Comparison of ENCODE assay signal across 28 cellular contexts in genomic region chr6:145789443-145789842, GRCh38. TPM values are rescaled to one million over a fixed set of nuclear protein-coding genes. Genes with fewer than 3 reads are reported as not detected.
DNase-seq lines count a peak whose midpoint lies in the region; ATAC-seq, FAIRE-seq and TF ChIP-seq lines count a peak whose summit lies in the region.
"Had no signal": no experiment of that assay in that cellular context is flagged by ENCODE, and none has a peak within 500 bp of the region (broad histone marks: within the 10 kb centered on the region; RNA-seq: fewer than 3 reads in every experiment).

No MANE protein-coding gene starts in this region.

- no peak for TF ChIP-seq POLR2A in K562 (conservative IDR thresholded peaks at IDR 0.05)

- peaks cover 7% of the 10 kb centered on the region; the same call in 2 of the 3 replicates for H3K36me3 ChIP-seq in K562 (ENCODE audit: control insufficient read depth, insufficient read depth, low read length)
- H3K36me3 ChIP-seq: brain microvascular endothelial cell, lower lobe of right lung, transverse colon had no signal

- H4K20me1 ChIP-seq in K562 (replicated peaks; ENCODE audit: control insufficient read depth, insufficient read depth, low read length), result no peaks in the 10 kb centered on the region

- H3K4me3 ChIP-seq in AG04450 (ENCODE audit: low read depth, low read length), result no peak overlapping the region
- no peak overlapping the region for H3K4me3 ChIP-seq in K562
- H3K4me3 ChIP-seq in foreskin fibroblast (ENCODE audit: low read depth in 1 of 2, low read length in 2 of 2), result no peak overlapping the region
- H3K4me3 ChIP-seq: GM12878, lower lobe of right lung, PC-9, transverse colon had no signal

- TF ChIP-seq EP300 in K562 (IDR thresholded peaks at IDR 0.05; ENCODE audit: low read length), result no peak

- CTCF ChIA-PET in AG04450 (lab: Charles Lee), result interaction anchor here (1.7 kb wide), 1 partner anchor 12 kb away, joined by 4 read pairs; no protein-coding TSS in a partner anchor
- CTCF ChIA-PET in K562 (lab: Yijun Ruan, JAX; ENCODE audit: low intra/inter-chr PET ratio), result no interaction called here

- H3K9ac ChIP-seq in K562 (ENCODE audit: insufficient read depth in 1 of 2, low read depth in 2 of 2, low read length in 2 of 2), result no peak overlapping the region

- H3K4me2 ChIP-seq in K562 (ENCODE audit: insufficient read depth, low read length), result no peak overlapping the region
- H3K4me2 ChIP-seq: PC-9 had no signal

- in situ Hi-C loops in K562 (cut with MboI), result no loop called here

- WGBS in K562 (ENCODE audit: insufficient coverage, low coverage, missing lambda C conversion rate), result 47% methylated on average over 3 of the region's 3 CpGs

- H3K4me1 ChIP-seq in K562 (replicated peaks in 1 of 2; ENCODE audit: control insufficient read depth in 2 of 2, insufficient read depth in 2 of 2, low read length in 2 of 2), result peaks cover 6 to 12% of the 10 kb centered on the region in 2 experiments; a peak in 4 of 5 replicates
- H3K4me1 ChIP-seq: lower lobe of right lung, transverse colon had no signal

- TF ChIP-seq CTCF in AG04450 (IDR thresholded peaks at IDR 0.05; ENCODE audit: low read depth, low read length), result no peak
- TF ChIP-seq CTCF in K562 (IDR thresholded peaks at IDR 0.05 in 2 of 3, conservative IDR thresholded peaks at IDR 0.05 in 1 of 3; ENCODE audit: insufficient read depth in 2 of 3, low read depth in 1 of 3, low read length in 3 of 3), result no peak
- no peak for TF ChIP-seq CTCF in foreskin fibroblast (IDR thresholded peaks at IDR 0.05; ENCODE audit: low read depth, low read length)

- intact Hi-C loops in K562 (cut with micrococcal nuclease), result no loop called here

- POLR2A ChIA-PET in AG04450 (lab: Yijun Ruan, JAX) (interaction anchor here (1.0 kb wide), 1 partner anchor 25 kb away, joined by 3 read pairs; the partner anchor contains the start of gene FBXO30), K562 (lab: Yijun Ruan, JAX) (interaction anchor here (0.7 to 2.1 kb wide), 3 partner anchors 14 to 26 kb away, joined by 3 to 5 read pairs (median 4); partner anchors contain the start of gene FBXO30)

- TF ChIP-seq RAD21 in K562 (CRISPR knock-in tag; conservative IDR thresholded peaks at IDR 0.05 in 1 of 2, IDR thresholded peaks at IDR 0.05 in 1 of 2), result no peak

- 0 out of 3 replicates have a peak, but pooled peaks cover under 1% of the 10 kb centered on the region for H3K79me2 ChIP-seq in K562 (ENCODE audit: control insufficient read depth, insufficient read depth, low read length)

- H3K9me1 ChIP-seq in K562 (ENCODE audit: control insufficient read depth, insufficient read depth, low read length), result no peaks in the 10 kb centered on the region

- no TSS peak for BruUV-seq in K562 (replicated peaks; lab: Mats Ljungman, UMichigan)

- FAIRE-seq in K562 (lab: Jason Lieb, UNC), result no peak
- FAIRE-seq: GM12878, kidney had no signal

- H3K9me3 ChIP-seq in AG04450 (ENCODE audit: control insufficient read depth, insufficient read depth, low read length), result peaks cover 11% of the 10 kb centered on the region
- peaks cover 2% of the 10 kb centered on the region; the same call in 1 of the 2 replicates for H3K9me3 ChIP-seq in K562 (replicated peaks; ENCODE audit: control insufficient read depth, insufficient read depth, low read depth, low read length)

- DNase-seq in AG04450 (ENCODE audit: low read depth, low spot score) (peak; percentile 13), EL (peak; percentile 7), K562 (ENCODE audit: extremely low read depth in 1 of 4, low spot score in 3 of 4) (no peak), foreskin fibroblast (peak; percentile 71 to 86), GM19238 (ENCODE audit: insufficient read length, low spot score) (no peak)
- DNase-seq in stimulated activated naive CD8-positive, alpha-beta T cell treated with anti-CD3 and anti-CD28 coated beads, Interleukin-15, Interleukin-2, amounts not matched to agents 100 U/mL and 50 U/mL, for 24 hours, result no peak
- DNase-seq: ACHN; activated B cell treated with CpG ODN at 0.5 μM for 24 hours; activated CD8-positive, alpha-beta memory T cell treated with anti-CD3 and anti-CD28 coated beads, Interleukin-2, amount 10 ng/mL, durations not matched to agents 7 days and 5 days; activated naive CD4-positive, alpha-beta T cell treated with anti-CD3 and anti-CD28 coated beads for 36 hours; amniotic stem cell; brain microvascular endothelial cell; DND-41; effector CD4-positive, alpha-beta T cell; KBM-7; kidney; lower lobe of right lung; MM.1S; NCI-H1417 treated with DMSO at 0.1 percent for 48 hours; NCI-H2107; NCI-H446 treated with DMSO at 0.1 percent for 48 hours; PC-9; stimulated activated CD4-positive, alpha-beta T cell treated with anti-CD3 and anti-CD28 coated beads, Interleukin-2, amount 100 ng/mL, for 24 hours; transverse colon had no signal

- H3K27ac ChIP-seq in AG04450 (ENCODE audit: low read depth, low read length) (no peak overlapping the region), K562 (ENCODE audit: extremely low read depth, low read depth, low read length) (no peak overlapping the region)
- H3K27ac ChIP-seq: brain microvascular endothelial cell, epithelial cell of prostate, lower lobe of right lung, PC-9, transverse colon had no signal

- no peaks in the 10 kb centered on the region for H3K27me3 ChIP-seq in AG04450 (ENCODE audit: control insufficient read depth, insufficient read depth, low read length)
- H3K27me3 ChIP-seq in K562 (ENCODE audit: control insufficient read depth in 2 of 2, insufficient read depth in 2 of 2, low read length in 2 of 2), result no peaks in the 10 kb centered on the region
- H3K27me3 ChIP-seq: brain microvascular endothelial cell, transverse colon had no signal

- ATAC-seq in K562, result no peak
- ATAC-seq in GM21619 (IDR thresholded peaks at IDR 0.05; ENCODE audit: unreplicated experiment), result no peak
- ATAC-seq in stimulated activated naive CD8-positive, alpha-beta T cell treated with anti-CD3 and anti-CD28 coated beads, Interleukin-15, Interleukin-2, amounts not matched to agents 100 U/mL and 50 U/mL, for 24 hours, result no peak
- ATAC-seq: activated CD8-positive, alpha-beta memory T cell treated with anti-CD3 and anti-CD28 coated beads, Interleukin-2, amount 10 ng/mL, durations not matched to agents 7 days and 5 days; GM12878; lower lobe of right lung; natural killer cell treated with Interleukin-12 subunit alpha and Interleukin-12 subunit beta and Interleukin-15 and Interleukin-18, amount 100 ng/mL, for 72 hours had no signal

- H2AFZ ChIP-seq in K562 (ENCODE audit: low read depth, low read length), result no peak overlapping the region
- H2AFZ ChIP-seq: PC-9 had no signal

TF ChIP-seq in K562, 482 proteins besides CTCF, POLR2A, EP300 and RAD21 (continues in another document):
- no peak for TF ChIP-seq MAFK (IDR thresholded peaks at IDR 0.05; ENCODE audit: low read length)

RNA-seq across cellular contexts. Expression of gene FBXO30, which starts 25.2 kb away (rescaled TPM):
- polyA plus RNA-seq in AG04450 (2011; rRNA removed), result 8.8 and 11.8 TPM in 2 replicates
- 11.6 and 21.6 TPM in 2 replicates for polyA minus RNA-seq in AG04450 (2011; rRNA and poly(A)+ RNA removed)
- 6.6 and 33.3 TPM in 2 replicates for total RNA-seq in K562 (2011; cell fraction: chromatin; rRNA removed; ENCODE audit: low replicate concordance)
- total RNA-seq in K562 (2011; cell fraction: nucleolus; rRNA removed), result 3.3 and 6.4 TPM in 2 replicates
- total RNA-seq in K562 (2011; cell fraction: nucleoplasm; rRNA removed), result 13.1 and 22.1 TPM in 2 replicates
- total RNA-seq in K562 (2014; rRNA removed), result 5.5 and 5.9 TPM in 2 replicates
- 9.4 and 10.0 TPM in 2 replicates for total RNA-seq in K562 (2014; rRNA removed; fragmentation: Illumina TruSeq; extraction: Trizol)
- 6.7 and 7.1 TPM in 2 replicates for total RNA-seq in K562 (2015; rRNA removed; fragmentation: Illumina TruSeq; extraction: Trizol)
- total RNA-seq in K562 (2021), result 11.1 and 11.8 TPM in 2 replicates
- polyA plus RNA-seq in K562 (2011; rRNA removed), result 9.0 and 12.8 TPM in 2 replicates
- 1.8 and 4.4 TPM in 2 replicates for polyA plus RNA-seq in K562 (2011; cell fraction: cytosol; rRNA removed)
- 4.8 and 6.1 TPM in 2 replicates for polyA plus RNA-seq in K562 (2011; cell fraction: nucleus; rRNA removed)
- 6.8 and 7.8 TPM in 2 replicates for polyA plus RNA-seq in K562 (2012)
- 9.6 and 10.0 TPM in 2 replicates for polyA plus RNA-seq in K562 (2014; fragmentation: Illumina TruSeq; extraction: Trizol)
- polyA plus RNA-seq in K562 (2014; fragmentation: Nextera tagmentation; extraction: Ambion mirVana), result 1 to 10 TPM; 3.6 to 3.7 TPM
- polyA plus RNA-seq in K562 (2014; rRNA removed), result 6.7 and 7.1 TPM in 2 replicates
- 27.3 and 27.8 TPM in 2 replicates for polyA minus RNA-seq in K562 (2011; rRNA and poly(A)+ RNA removed)
- 5.6 and 7.0 TPM in 2 replicates for polyA minus RNA-seq in K562 (2011; cell fraction: cytosol; rRNA and poly(A)+ RNA removed)
- 13.2 and 24.0 TPM in 2 replicates for polyA minus RNA-seq in K562 (2011; cell fraction: nucleus; rRNA and poly(A)+ RNA removed)

RNA-seq across cellular contexts. Expression of gene EPM2A, which starts 54.1 kb away (rescaled TPM):
- 4.3 and 5.4 TPM in 2 replicates for polyA plus RNA-seq in AG04450 (2011; rRNA removed)
- polyA minus RNA-seq in AG04450 (2011; rRNA and poly(A)+ RNA removed), result 4.9 and 6.0 TPM in 2 replicates
- 4.2 and 4.5 TPM in 2 replicates for total RNA-seq in K562 (2011; cell fraction: chromatin; rRNA removed; ENCODE audit: low replicate concordance)
- 4.0 and 4.2 TPM in 2 replicates for total RNA-seq in K562 (2011; cell fraction: nucleolus; rRNA removed)
- total RNA-seq in K562 (2011; cell fraction: nucleoplasm; rRNA removed), result 5.5 and 9.2 TPM in 2 replicates
- 5.3 and 8.1 TPM in 2 replicates for total RNA-seq in K562 (2014; rRNA removed)
- total RNA-seq in K562 (2014; rRNA removed; fragmentation: Illumina TruSeq; extraction: Trizol), result 2.5 and 2.8 TPM in 2 replicates
- 2.8 and 3.2 TPM in 2 replicates for total RNA-seq in K562 (2015; rRNA removed; fragmentation: Illumina TruSeq; extraction: Trizol)
- 3.5 and 4.4 TPM in 2 replicates for total RNA-seq in K562 (2021)
- 2.0 and 2.5 TPM in 2 replicates for polyA plus RNA-seq in K562 (2011; rRNA removed)
- polyA plus RNA-seq in K562 (2011; cell fraction: cytosol; rRNA removed), result 1.8 and 2.2 TPM in 2 replicates
- polyA plus RNA-seq in K562 (2011; cell fraction: nucleus; rRNA removed), result 3.0 and 4.4 TPM in 2 replicates
- 1.9 TPM in 2 replicates for polyA plus RNA-seq in K562 (2012)
- 1.5 and 2.1 TPM in 2 replicates for polyA plus RNA-seq in K562 (2014; fragmentation: Illumina TruSeq; extraction: Trizol)
- polyA plus RNA-seq in K562 (2014; fragmentation: Nextera tagmentation; extraction: Ambion mirVana), result 1 to 10 TPM in 1 of 2 experiments, under 1 TPM in 1; 0.35 to 2.5 TPM
- 1.8 and 3.4 TPM in 2 replicates for polyA plus RNA-seq in K562 (2014; rRNA removed)
- 3.1 and 4.3 TPM in 2 replicates for polyA minus RNA-seq in K562 (2011; rRNA and poly(A)+ RNA removed)
- 2.4 and 2.5 TPM in 2 replicates for polyA minus RNA-seq in K562 (2011; cell fraction: cytosol; rRNA and poly(A)+ RNA removed)
- polyA minus RNA-seq in K562 (2011; cell fraction: nucleus; rRNA and poly(A)+ RNA removed), result 8.9 and 11.4 TPM in 2 replicates

Comparison
In these comparisons a context has a peak if more than half of its experiments do, and no peak if none do; other contexts are left out.
1. DNase-seq: peak in AG04450 (single experiment), EL (single experiment) and foreskin fibroblast (2 of 2); none in K562 (0 of 4), stimulated activated naive CD8-positive, alpha-beta T cell treated with anti-CD3 and anti-CD28 coated beads, Interleukin-15, Interleukin-2, amounts not matched to agents 100 U/mL and 50 U/mL, for 24 hours (single experiment) and GM19238 (single experiment).